Comparison of ENCODE assay signal across 16 cellular contexts in the genomic region with DNA sequence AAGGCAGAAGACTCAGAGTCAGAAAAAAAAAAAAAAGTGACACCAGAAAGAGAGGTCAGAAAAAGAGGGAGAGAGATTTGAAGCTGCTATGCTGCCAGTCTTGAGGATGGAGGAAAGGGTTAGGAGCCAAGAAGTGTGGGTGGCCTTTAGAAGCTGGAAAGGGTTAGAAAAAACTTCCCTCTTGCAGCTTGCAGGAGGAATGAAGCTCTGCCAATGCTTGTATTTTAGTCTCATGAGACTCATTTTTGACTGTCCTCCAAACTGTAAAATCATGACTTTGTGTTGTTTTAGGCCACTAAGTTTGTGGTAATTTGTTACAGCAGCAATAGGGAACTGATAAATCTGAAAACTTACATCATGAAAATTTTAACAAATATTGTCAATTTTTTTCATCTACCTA.
DNase-seq lines count a peak whose midpoint lies in the region; ATAC-seq, FAIRE-seq and TF ChIP-seq lines count a peak whose summit lies in the region.
"Had no signal": no experiment of that assay in that cellular context is flagged by ENCODE, and none has a peak within 500 bp of the region (broad histone marks: within the 10 kb centered on the region; RNA-seq: fewer than 3 reads in every experiment).

No MANE protein-coding gene starts in this region.

- no peak overlapping the region for H3K4me3 ChIP-seq in cardiac fibroblast (replicated peaks in 1 of 2; ENCODE audit: low read depth in 2 of 2, low read length in 2 of 2)
- H3K4me3 ChIP-seq in small intestine (ENCODE audit: low read depth in 1 of 2, low read length in 2 of 2): no peak overlapping the region
- H3K4me3 ChIP-seq: A549, GM12878, GM23248 had no signal

- peaks cover 48% of the 10 kb centered on the region for H3K4me1 Mint-ChIP-seq in nephron progenitor cell

- no peaks in the 10 kb centered on the region for H3K36me3 ChIP-seq in small intestine (ENCODE audit: control insufficient read depth in 2 of 2, insufficient read depth in 2 of 2, low read length in 2 of 2)
- H3K36me3 ChIP-seq: BE2C had no signal

- no peaks in the 10 kb centered on the region for H3K4me1 ChIP-seq in small intestine (ENCODE audit: control insufficient read depth in 2 of 2, insufficient read depth in 1 of 2, low read depth in 1 of 2, low read length in 1 of 2)
- H3K4me1 ChIP-seq: A549, BE2C had no signal

- peak overlapping the region; percentile 73 for H3K27ac Mint-ChIP-seq in nephron progenitor cell
- H3K27ac Mint-ChIP-seq: CD4-positive, alpha-beta memory T cell had no signal

- no peak overlapping the region for H3K4me3 Mint-ChIP-seq in nephron progenitor cell
- H3K4me3 Mint-ChIP-seq: CD4-positive, alpha-beta memory T cell; H9 had no signal

- no peak for ATAC-seq in HG02884 (IDR thresholded peaks at IDR 0.05; ENCODE audit: unreplicated experiment)
- ATAC-seq: A549, GM12878 had no signal

- DNase-seq in cardiac fibroblast (ENCODE audit: low read depth in 2 of 2) (peak; percentile 31 to 76), fibroblast of gingiva (ENCODE audit: low read depth) (peak; percentile 35), nephron progenitor cell (no peak), glomerular visceral epithelial cell (ENCODE audit: extremely low spot score) (no peak), small intestine (no peak), NCI-H1417 (lab: John Stamatoyannopoulos, UW) (no peak)
- DNase-seq: BE2C; CD4-positive, alpha-beta memory T cell; DMS79; GM23248; H9 had no signal

- no peaks in the 10 kb centered on the region for H3K27me3 ChIP-seq in small intestine (ENCODE audit: control insufficient read depth in 2 of 2, insufficient read depth in 2 of 2, low read length in 2 of 2)
- H3K27me3 ChIP-seq: BE2C had no signal

- no peak for TF ChIP-seq CTCF in cardiac fibroblast (IDR thresholded peaks at IDR 0.05; ENCODE audit: low read depth, low read length)
- no peak for TF ChIP-seq CTCF in nephron progenitor cell (IDR thresholded peaks at IDR 0.05)

- no peak overlapping the region for H3K27ac ChIP-seq in small intestine (ENCODE audit: low read depth in 1 of 2, low read length in 1 of 2)
- H3K27ac ChIP-seq: A549, C4-2B, GM23248, HL-60 had no signal

- peaks cover 7% of the 10 kb centered on the region for H3K9me3 Mint-ChIP-seq in nephron progenitor cell

- H3K36me3 Mint-ChIP-seq in nephron progenitor cell (ENCODE audit: low read depth): no peaks in the 10 kb centered on the region

- peaks cover 2% of the 10 kb centered on the region for H3K27me3 Mint-ChIP-seq in nephron progenitor cell (ENCODE audit: low read depth, poor library complexity)
- H3K27me3 Mint-ChIP-seq: CD4-positive, alpha-beta memory T cell had no signal

- H3K9me3 ChIP-seq in small intestine (ENCODE audit: control insufficient read depth, low read depth): no peaks in the 10 kb centered on the region
- H3K9me3 ChIP-seq: A549, BE2C had no signal

- no peak for FAIRE-seq in small intestine (lab: Jason Lieb, UNC)
- FAIRE-seq: A549, GM12878 had no signal

Comparison
In these comparisons a context has a peak if more than half of its experiments do, and no peak if none do; other contexts are left out.
1. DNase-seq: peak in cardiac fibroblast (2 of 2) and fibroblast of gingiva (single experiment); none in nephron progenitor cell (single experiment), glomerular visceral epithelial cell (single experiment), small intestine (single experiment) and NCI-H1417 (0 of 3).